In genomic region chr3:139187154-139187553, GRCh38 we compare ENCODE assay signal across 17 cellular contexts.
DNase-seq lines count a peak whose midpoint lies in the region; TF ChIP-seq lines count a peak whose summit lies in the region.
"Had no signal": no experiment of that assay in that cellular context is flagged by ENCODE, and none has a peak within 500 bp of the region (broad histone marks: within the 10 kb centered on the region; RNA-seq: fewer than 3 reads in every experiment).

No MANE protein-coding gene starts in this region.

- H3K4me1 ChIP-seq in hepatocyte (ENCODE audit: insufficient read depth), result no peaks in the 10 kb centered on the region

- BruUV-seq in Calu3 (replicated peaks; lab: Mats Ljungman, UMichigan), result no TSS peak

- CTCF ChIA-PET in Calu3 (lab: Charles Lee), result interaction anchor here (0.6 kb wide), 1 partner anchor 495 kb away, joined by 3 read pairs; no protein-coding TSS in a partner anchor
- CTCF ChIA-PET in activated naive CD4-positive, alpha-beta T cell treated with anti-CD3 and anti-CD28 coated beads for 36 hours (lab: Charles Lee), result interaction anchor here (0.6 kb wide), 1 partner anchor 10 kb away, joined by 4 read pairs; no protein-coding TSS in a partner anchor

- H3K9me3 ChIP-seq in hepatocyte (ENCODE audit: low read depth), result no peaks in the 10 kb centered on the region
- H3K9me3 ChIP-seq: SK-N-SH had no signal

- no peaks in the 10 kb centered on the region for H3K79me2 ChIP-seq in hepatocyte

- no peaks in the 10 kb centered on the region for H3K9me3 Mint-ChIP-seq in Calu3 (ENCODE audit: low read depth, unreplicated experiment)
- H3K9me3 Mint-ChIP-seq in nephron, result no peaks in the 10 kb centered on the region
- H3K9me3 Mint-ChIP-seq in activated naive CD4-positive, alpha-beta T cell treated with anti-CD3 and anti-CD28 coated beads for 36 hours, result no peaks in the 10 kb centered on the region
- H3K9me3 Mint-ChIP-seq: CD8-positive, alpha-beta T cell had no signal

- no peaks in the 10 kb centered on the region for H3K27me3 Mint-ChIP-seq in Calu3 (ENCODE audit: unreplicated experiment)
- H3K27me3 Mint-ChIP-seq in nephron (ENCODE audit: low read depth), result no peaks in the 10 kb centered on the region
- no peaks in the 10 kb centered on the region for H3K27me3 Mint-ChIP-seq in activated naive CD4-positive, alpha-beta T cell treated with anti-CD3 and anti-CD28 coated beads for 36 hours (ENCODE audit: low read depth)

- H3K27me3 ChIP-seq in hepatocyte, result no peaks in the 10 kb centered on the region
- H3K27me3 ChIP-seq: BLaER1 treated with 17β-estradiol and CSF1 and Interleukin-3, amounts not matched to agents 10 nM and 100 nM had no signal

- H3K4me2 ChIP-seq in hepatocyte, result no peak overlapping the region
- H3K4me2 ChIP-seq: BLaER1 treated with 17β-estradiol and CSF1 and Interleukin-3, amounts not matched to agents 10 nM and 100 nM; SK-N-SH had no signal

- no peak for TF ChIP-seq CTCF in Calu3 (IDR thresholded peaks at IDR 0.05; ENCODE audit: unreplicated experiment)
- no peak for TF ChIP-seq CTCF in hepatocyte (IDR thresholded peaks at IDR 0.05; ENCODE audit: poor library complexity)
- TF ChIP-seq CTCF in nephron (IDR thresholded peaks at IDR 0.05; ENCODE audit: unreplicated experiment in 3 of 3), result no peak

- H3K27ac ChIP-seq in hepatocyte, result no peak overlapping the region
- H3K27ac ChIP-seq: BLaER1 treated with 17β-estradiol and CSF1 and Interleukin-3, amounts not matched to agents 10 nM and 100 nM had no signal

- no peak overlapping the region for H3K4me3 ChIP-seq in hepatocyte
- H3K4me3 ChIP-seq: BLaER1 treated with 17β-estradiol and CSF1 and Interleukin-3, amounts not matched to agents 10 nM and 100 nM had no signal

- no peaks in the 10 kb centered on the region for H3K36me3 ChIP-seq in hepatocyte (replicated peaks; ENCODE audit: insufficient read depth, low read depth)
- H3K36me3 ChIP-seq: BLaER1 treated with 17β-estradiol and CSF1 and Interleukin-3, amounts not matched to agents 10 nM and 100 nM had no signal

- no peaks in the 10 kb centered on the region for H4K20me1 ChIP-seq in hepatocyte (ENCODE audit: insufficient read depth, poor library complexity, severe bottlenecking)
- H4K20me1 ChIP-seq: BLaER1 treated with 17β-estradiol and CSF1 and Interleukin-3, amounts not matched to agents 10 nM and 100 nM had no signal

- DNase-seq in Calu3 (peak; percentile 28), M059J (ENCODE audit: low read depth) (peak; percentile 8), hepatocyte (ENCODE audit: low spot score) (peak; percentile 26), DMS153 treated with DMSO at 0.1 percent for 48 hours (lab: John Stamatoyannopoulos, UW; ENCODE audit: unreplicated experiment) (no peak), amygdala (lab: John Stamatoyannopoulos, UW) (no peak)
- DNase-seq in activated naive CD4-positive, alpha-beta T cell treated with anti-CD3 and anti-CD28 coated beads for 36 hours, result no peak
- DNase-seq: CD8-positive, alpha-beta T cell; DMS79 treated with DMSO at 0.1 percent for 48 hours; GOT3; NCI-H1417; NCI-H187 treated with DMSO at 0.1 percent for 48 hours; NCI-H446; NCI-H69; SHP77 treated with DMSO at 0.1 percent for 48 hours; SK-N-SH had no signal

- H3K27ac Mint-ChIP-seq in Calu3 (ENCODE audit: unreplicated experiment), result no peak overlapping the region
- H3K27ac Mint-ChIP-seq in nephron, result peak overlapping the region; percentile 21 to 75 (median 60)
- no peak overlapping the region for H3K27ac Mint-ChIP-seq in activated naive CD4-positive, alpha-beta T cell treated with anti-CD3 and anti-CD28 coated beads for 36 hours
- H3K27ac Mint-ChIP-seq: CD8-positive, alpha-beta T cell had no signal

- H3K36me3 Mint-ChIP-seq in Calu3 (ENCODE audit: insufficient read depth, unreplicated experiment) (no peaks in the 10 kb centered on the region), nephron (ENCODE audit: low read depth) (no peaks in the 10 kb centered on the region)
- H3K36me3 Mint-ChIP-seq in activated naive CD4-positive, alpha-beta T cell treated with anti-CD3 and anti-CD28 coated beads for 36 hours (ENCODE audit: low read depth), result no peaks in the 10 kb centered on the region
- H3K36me3 Mint-ChIP-seq: CD8-positive, alpha-beta T cell had no signal

- H3K4me1 Mint-ChIP-seq in Calu3 (ENCODE audit: low read depth, unreplicated experiment), result no peaks in the 10 kb centered on the region
- peaks cover 14% of the 10 kb centered on the region for H3K4me1 Mint-ChIP-seq in nephron
- H3K4me1 Mint-ChIP-seq in activated naive CD4-positive, alpha-beta T cell treated with anti-CD3 and anti-CD28 coated beads for 36 hours (ENCODE audit: low read depth), result no peaks in the 10 kb centered on the region

- 57% methylated on average over 1 of the region's 1 CpG for WGBS in hepatocyte (ENCODE audit: low lambda C conversion rate, missing lambda C conversion rate)

- intact Hi-C loops in Calu3 (cut with micrococcal nuclease; ENCODE audit: unreplicated experiment), result no loop called here
- intact Hi-C loops in activated naive CD4-positive, alpha-beta T cell treated with anti-CD3 and anti-CD28 coated beads for 36 hours (cut with micrococcal nuclease), result no loop called here

- no peaks in the 10 kb centered on the region for H3K9me2 ChIP-seq in hepatocyte (replicated peaks; ENCODE audit: insufficient read depth)
- H3K9me2 ChIP-seq: SK-N-SH had no signal

- H3K4me3 Mint-ChIP-seq in Calu3 (ENCODE audit: low read depth, unreplicated experiment), result no peak overlapping the region
- no peak overlapping the region for H3K4me3 Mint-ChIP-seq in nephron
- no peak overlapping the region for H3K4me3 Mint-ChIP-seq in activated naive CD4-positive, alpha-beta T cell treated with anti-CD3 and anti-CD28 coated beads for 36 hours
- H3K4me3 Mint-ChIP-seq: CD8-positive, alpha-beta T cell had no signal

- H2AFZ ChIP-seq in hepatocyte, result no peak overlapping the region

Comparison
In these comparisons a context has a peak if more than half of its experiments do, and no peak if none do; other contexts are left out.
1. DNase-seq: peak in Calu3 (single experiment), M059J (single experiment) and hepatocyte (single experiment); none in DMS153 treated with DMSO at 0.1 percent for 48 hours (single experiment), amygdala (0 of 56) and activated naive CD4-positive, alpha-beta T cell treated with anti-CD3 and anti-CD28 coated beads for 36 hours (single experiment).
2. H3K27ac Mint-ChIP-seq: peak in nephron (3 of 3); none in Calu3 (single experiment) and activated naive CD4-positive, alpha-beta T cell treated with anti-CD3 and anti-CD28 coated beads for 36 hours (single experiment).